Comparison of ENCODE assay signal across 1 cellular context in genomic region chr22:50190182-50190951, GRCh38.
TF ChIP-seq lines count a peak whose summit lies in the region.

No MANE protein-coding gene starts in this region.

TF ChIP-seq in K562, 482 proteins besides CTCF, POLR2A, EP300 and RAD21 (continued from another document and continues in another):
- TF ChIP-seq CTCFL (IDR thresholded peaks at IDR 0.05; ENCODE audit: borderline replicate concordance, insufficient read depth, low read depth, low read length, poor library complexity, severe bottlenecking) (peak; percentile 88), DLX4 (CRISPR knock-in tag; IDR thresholded peaks at IDR 0.05) (no peak), SMAD4 (CRISPR knock-in tag; conservative IDR thresholded peaks at IDR 0.05) (peak; percentile 80), RHOXF2B (CRISPR knock-in tag; conservative IDR thresholded peaks at IDR 0.05) (no peak), HMGN3 (IDR thresholded peaks at IDR 0.05; ENCODE audit: borderline replicate concordance, extremely low read depth, insufficient read length, low read depth, low read length) (no peak), CHD1 (IDR thresholded peaks at IDR 0.05; ENCODE audit: low read length) (no peak), BHLHE40 (IDR thresholded peaks at IDR 0.05; ENCODE audit: low read length) (no peak), ZNF197 (CRISPR knock-in tag; IDR thresholded peaks at IDR 0.05; ENCODE audit: low read depth) (no peak), ZSCAN29 (IDR thresholded peaks at IDR 0.05) (no peak), TCF3 (CRISPR knock-in tag; IDR thresholded peaks at IDR 0.05) (peak; percentile 20; the same call in 1 of the 2 replicates), ZNF24 (IDR thresholded peaks at IDR 0.05) (no peak), CBFB (CRISPR knock-in tag; IDR thresholded peaks at IDR 0.05) (peak; percentile 97), TAF1 (IDR thresholded peaks at IDR 0.05; ENCODE audit: control insufficient read depth, extremely low read depth, insufficient read depth, low read length, severe bottlenecking) (peak; percentile 24), NCOA1 (IDR thresholded peaks at IDR 0.05; ENCODE audit: low read depth) (no peak), ZKSCAN1 (IDR thresholded peaks at IDR 0.05; ENCODE audit: low read depth, low read length) (no peak), TRIM25 (IDR thresholded peaks at IDR 0.05; ENCODE audit: borderline replicate concordance) (no peak), SRSF7 (optimal IDR thresholded peaks at IDR 0.05; ENCODE audit: low read depth, low read length) (no peak), EP400 (IDR thresholded peaks at IDR 0.05) (peak; percentile 66), KLF1 (tag; IDR thresholded peaks at IDR 0.05) (peak; percentile 97), ZNF766 (CRISPR knock-in tag; conservative IDR thresholded peaks at IDR 0.05) (peak; percentile 62; the same call in 1 of the 2 replicates), TEAD4 (IDR thresholded peaks at IDR 0.05; ENCODE audit: low read length) (no peak), TEAD4 (CRISPR knock-in tag; IDR thresholded peaks at IDR 0.05; ENCODE audit: borderline replicate concordance) (no peak), RERE (CRISPR knock-in tag; IDR thresholded peaks at IDR 0.05; ENCODE audit: borderline replicate concordance) (no peak), RNF219 (CRISPR knock-in tag; IDR thresholded peaks at IDR 0.05) (no peak), NEUROD1 (IDR thresholded peaks at IDR 0.05; ENCODE audit: borderline replicate concordance, low read depth, low read length, partially characterized antibody) (no peak), ZBTB43 (CRISPR knock-in tag; IDR thresholded peaks at IDR 0.05) (no peak), NKRF (IDR thresholded peaks at IDR 0.05; ENCODE audit: borderline replicate concordance) (0 out of 2 replicates have a peak, but pooled peaks have one; percentile 6), SFPQ (IDR thresholded peaks at IDR 0.05; ENCODE audit: low read depth, low read length) (no peak), NBN (IDR thresholded peaks at IDR 0.05; ENCODE audit: low read depth) (no peak), GABPA (tag; conservative IDR thresholded peaks at IDR 0.05; ENCODE audit: low read depth) (peak; percentile 73), PATZ1 (CRISPR knock-in tag; IDR thresholded peaks at IDR 0.05; ENCODE audit: borderline replicate concordance) (no peak), ZBTB12 (CRISPR knock-in tag; IDR thresholded peaks at IDR 0.05) (peak; percentile 31; the same call in 1 of the 2 replicates), EWSR1 (IDR thresholded peaks at IDR 0.05; ENCODE audit: borderline replicate concordance, low read depth, partially characterized antibody) (no peak), WHSC1 (IDR thresholded peaks at IDR 0.05; ENCODE audit: low read length) (no peak), L3MBTL2 (IDR thresholded peaks at IDR 0.05) (0 out of 2 replicates have a peak, but pooled peaks have one; percentile 37)
